9 cellular contexts compared by ENCODE assay signal in the genomic region with DNA sequence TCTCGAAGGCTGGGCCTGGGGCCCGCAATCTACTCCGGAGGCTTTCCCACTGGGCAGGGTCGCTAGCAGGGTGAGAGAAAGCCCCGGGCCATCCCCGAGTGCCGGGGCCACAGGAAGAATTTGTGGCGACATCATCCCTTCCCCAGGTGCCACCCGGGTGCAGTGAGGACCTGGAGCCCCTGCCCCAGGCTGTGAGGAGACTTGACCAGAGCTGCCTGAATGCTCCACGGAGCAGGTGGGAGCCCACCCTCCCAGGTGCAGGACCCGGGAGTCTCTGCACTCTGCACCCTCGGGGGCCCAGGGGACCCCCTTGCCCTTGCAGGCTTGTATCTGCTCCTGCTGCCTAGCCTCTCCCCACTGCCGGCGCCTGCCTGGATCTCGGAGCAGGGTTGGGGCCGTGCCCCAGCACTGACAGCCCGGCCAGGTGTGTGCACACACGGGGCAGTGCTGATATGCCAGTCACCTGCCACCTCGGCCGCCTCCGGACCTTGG.
DNase-seq lines count a peak whose midpoint lies in the region; ATAC-seq, FAIRE-seq and TF ChIP-seq lines count a peak whose summit lies in the region.
"Had no signal": no experiment of that assay in that cellular context is flagged by ENCODE, and none has a peak within 500 bp of the region (broad histone marks: within the 10 kb centered on the region; RNA-seq: fewer than 3 reads in every experiment).

No MANE protein-coding gene starts in this region.

- H4K8ac ChIP-seq in H1 (ENCODE audit: extremely low read depth, insufficient read depth, low read length), result peak overlapping the region; percentile 80; the same call in 1 of the 2 replicates

- H3K23me2 ChIP-seq in H1 (ENCODE audit: low read depth, low read length), result peaks cover 7% of the 10 kb centered on the region; the same call in 1 of the 2 replicates

- H2AFZ ChIP-seq in H1 (ENCODE audit: low read length), result peak overlapping the region; percentile 91; the same call in 1 of the 2 replicates
- peak overlapping the region; percentile 73 for H2AFZ ChIP-seq in parathyroid adenoma

- 0 out of 2 replicates have a peak overlapping the region, but pooled peaks have one; percentile 27 for H2BK12ac ChIP-seq in H1 (ENCODE audit: low read depth, low read length)

- H4K91ac ChIP-seq in H1 (replicated peaks; ENCODE audit: insufficient read length, low read length), result no peak overlapping the region

- peaks cover 0 to 6% (median 1%) of the 10 kb centered on the region in 4 experiments; a peak in 2 of 7 replicates for H3K4me1 ChIP-seq in H1 (replicated peaks in 1 of 4; ENCODE audit: control insufficient read depth in 3 of 4, insufficient read depth in 4 of 4, low read length in 3 of 4)
- H3K4me1 ChIP-seq in parathyroid adenoma, result no peaks in the 10 kb centered on the region

- H2AK5ac ChIP-seq in H1 (ENCODE audit: low read depth, low read length), result no peak overlapping the region

- DNase-seq in H1 (ENCODE audit: low read depth in 1 of 2, low spot score in 2 of 2) (peak in 1 of 2 experiments; percentile 58), NCI-H2227 treated with DMSO at 0.1 percent for 48 hours (lab: John Stamatoyannopoulos, UW) (no peak), T-cell (no peak), ureter (ENCODE audit: low spot score) (no peak), RWPE1 (ENCODE audit: low spot score) (no peak)

- POLR2A ChIA-PET in H1 (lab: Charles Lee; ENCODE audit: partially characterized antibody), result no interaction called here
- POLR2A ChIA-PET in T-cell (lab: Charles Lee), result no interaction called here
- POLR2A ChIA-PET in RWPE1 (lab: Yijun Ruan, JAX; ENCODE audit: low non-redundant PET), result no interaction called here

- H4K5ac ChIP-seq in H1 (ENCODE audit: insufficient read length, low read depth, low read length), result no peak overlapping the region

- peaks cover 0 to 7% (median 1%) of the 10 kb centered on the region in 3 donors for H3K9me3 Mint-ChIP-seq in T-cell
- H3K9me3 Mint-ChIP-seq: central memory CD8-positive, alpha-beta T cell had no signal

- H3K23ac ChIP-seq in H1 (ENCODE audit: insufficient read length), result no peak overlapping the region

- peaks cover 6 to 9% (median 6%) of the 10 kb centered on the region in 3 donors for H3K4me1 Mint-ChIP-seq in T-cell
- H3K4me1 Mint-ChIP-seq: central memory CD8-positive, alpha-beta T cell had no signal

- CTCF ChIA-PET in H1 (lab: Charles Lee; ENCODE audit: partially characterized antibody), result interaction anchor here (0.6 kb wide), 1 partner anchor 32 kb away, joined by 4 read pairs; no protein-coding TSS in a partner anchor
- CTCF ChIA-PET in T-cell (lab: Charles Lee), result no interaction called here
- CTCF ChIA-PET in RWPE1 (lab: Yijun Ruan, JAX), result no interaction called here

- H3K36me3 Mint-ChIP-seq in T-cell, result no peaks in the 10 kb centered on the region

- H3K4me3 ChIP-seq in H1 (ENCODE audit: extremely low read depth in 1 of 4, insufficient read depth in 2 of 4, low read depth in 3 of 4, low read length in 4 of 4), result peak overlapping the region; percentile 37 to 73 (median 50)
- H3K4me3 ChIP-seq in parathyroid adenoma (ENCODE audit: low read depth, low read length), result no peak overlapping the region

- H3K79me1 ChIP-seq in H1 (ENCODE audit: low read depth, low read length), result no peaks in the 10 kb centered on the region

- no peak overlapping the region for H3K27ac ChIP-seq in H1 (ENCODE audit: low read depth, low read length)
- no peak overlapping the region for H3K27ac ChIP-seq in parathyroid adenoma
- H3K27ac ChIP-seq in RWPE1, result no peak overlapping the region

- 55% methylated on average over 21 of the region's 21 CpGs; no CpG with 5 or more reads in 1 of the 2 experiments for WGBS in H1 (ENCODE audit: extremely low coverage in 1 of 2, insufficient coverage in 1 of 2, insufficient read length in 1 of 2, insufficient replicate concordance in 2 of 2, low coverage in 1 of 2, low lambda C conversion rate in 2 of 2, missing lambda C conversion rate in 1 of 2), 2 experiments

- H3K4me2 ChIP-seq in H1 (ENCODE audit: insufficient read depth in 1 of 2, low read depth in 2 of 2, low read length in 2 of 2) (peak overlapping the region; percentile 53 to 85), parathyroid adenoma (ENCODE audit: low read length) (peak overlapping the region; percentile 83)

- H3K79me2 ChIP-seq in H1 (ENCODE audit: control insufficient read depth in 1 of 2, insufficient read depth in 2 of 2, low read length in 2 of 2) (no peaks in the 10 kb centered on the region), parathyroid adenoma (no peaks in the 10 kb centered on the region)

- ATAC-seq in GM18498 (IDR thresholded peaks at IDR 0.05; ENCODE audit: unreplicated experiment), result peak; percentile 5
- peak; percentile 7 for ATAC-seq in HG03354 (IDR thresholded peaks at IDR 0.05; ENCODE audit: poor library complexity, severe bottlenecking, unreplicated experiment)
- ATAC-seq in T-cell (replicated peaks in 1 of 4), result no peak

- H3K9ac ChIP-seq in H1 (replicated peaks in 1 of 4; ENCODE audit: extremely low read depth in 1 of 4, low read depth in 3 of 4, low read length in 3 of 4) (no peak overlapping the region; a peak in 1 of 7 replicates), parathyroid adenoma (no peak overlapping the region)

- H4K20me1 ChIP-seq in H1 (replicated peaks in 1 of 2; ENCODE audit: control insufficient read depth in 1 of 2, insufficient read depth in 2 of 2, low read length in 2 of 2), result no peaks in the 10 kb centered on the region

- no peak for TF ChIP-seq RAD21 in H1 (IDR thresholded peaks at IDR 0.05 in 1 of 2, conservative IDR thresholded peaks at IDR 0.05 in 1 of 2; ENCODE audit: low read depth in 2 of 2, low read length in 2 of 2)

- H3K56ac ChIP-seq in H1 (replicated peaks; ENCODE audit: insufficient read length, low read depth, low read length), result no peak overlapping the region

- TF ChIP-seq CTCF in H1 (IDR thresholded peaks at IDR 0.05; ENCODE audit: control extremely low read depth in 1 of 3, insufficient read depth in 1 of 3, low read depth in 1 of 3, low read length in 3 of 3) (no peak), parathyroid adenoma (IDR thresholded peaks at IDR 0.05) (no peak), RWPE1 (conservative IDR thresholded peaks at IDR 0.05; ENCODE audit: low read depth) (no peak)

- no peak overlapping the region for H2BK20ac ChIP-seq in H1 (ENCODE audit: low read length)

- H3K27me3 Mint-ChIP-seq in T-cell, result peaks cover 60 to 65% of the 10 kb centered on the region in 2 donors

- no peak overlapping the region for H3K14ac ChIP-seq in H1 (ENCODE audit: insufficient read length)

- H3K27ac Mint-ChIP-seq in T-cell, result no peak overlapping the region

- H3K27me3 ChIP-seq in H1 (replicated peaks in 1 of 4; ENCODE audit: control insufficient read depth in 3 of 4, extremely low read depth in 1 of 4, insufficient read depth in 3 of 4, low read length in 3 of 4) (peaks cover 0 to 12% (median 6%) of the 10 kb centered on the region in 4 experiments; a peak in 4 of 7 replicates), parathyroid adenoma (ENCODE audit: control insufficient read depth, insufficient read depth, low read length) (no peaks in the 10 kb centered on the region)

- no peaks in the 10 kb centered on the region for H3K9me3 ChIP-seq in H1 (ENCODE audit: insufficient read depth in 2 of 2, low read depth in 1 of 2, low read length in 1 of 2)
- no peaks in the 10 kb centered on the region for H3K9me3 ChIP-seq in parathyroid adenoma (ENCODE audit: control insufficient read depth, low read length)

- no peak for TF ChIP-seq POLR2A in H1 (IDR thresholded peaks at IDR 0.05; ENCODE audit: control extremely low read depth in 1 of 2, low read depth in 2 of 2, low read length in 2 of 2)

- peak overlapping the region in 1 of 3 donors; percentile 51 for H3K4me3 Mint-ChIP-seq in T-cell

- H2BK120ac ChIP-seq in H1 (replicated peaks; ENCODE audit: low read depth, low read length), result no peak overlapping the region

- H3K36me3 ChIP-seq in H1 (ENCODE audit: control insufficient read depth in 2 of 4, insufficient read depth in 4 of 4, low read length in 3 of 4) (no peaks in the 10 kb centered on the region), parathyroid adenoma (ENCODE audit: control insufficient read depth, insufficient read depth, low read length) (no peaks in the 10 kb centered on the region)

- no peak for TF ChIP-seq EP300 in H1 (IDR thresholded peaks at IDR 0.05; ENCODE audit: borderline replicate concordance in 1 of 2, low read depth in 2 of 2, low read length in 2 of 2)

- no peak for FAIRE-seq in H1 (lab: Jason Lieb, UNC)

- no peak overlapping the region; the same call in 1 of the 2 replicates for H3K18ac ChIP-seq in H1 (ENCODE audit: extremely low read depth, low read length)

- no peak overlapping the region for H3K4ac ChIP-seq in H1 (replicated peaks; ENCODE audit: insufficient read length, low read depth, low read length)

- H2BK5ac ChIP-seq in H1 (ENCODE audit: low read depth, low read length), result no peak overlapping the region

- H2BK15ac ChIP-seq in H1 (ENCODE audit: low read length), result no peak overlapping the region

TF ChIP-seq in H1, 55 proteins besides CTCF, POLR2A, EP300 and RAD21:
- no peak for TF ChIP-seq MAFK (IDR thresholded peaks at IDR 0.05; ENCODE audit: low read depth, low read length)
- TF ChIP-seq ATF2 (IDR thresholded peaks at IDR 0.05; ENCODE audit: low read length), result no peak
- peak; percentile 32 for TF ChIP-seq EZH2 (IDR thresholded peaks at IDR 0.05; ENCODE audit: low read depth, low read length, severe bottlenecking)
- TF ChIP-seq ASH2L (IDR thresholded peaks at IDR 0.05; ENCODE audit: low read length), result peak; percentile 28
- no peak for TF ChIP-seq RXRA (IDR thresholded peaks at IDR 0.05; ENCODE audit: insufficient read depth, low read depth, low read length)
- no peak for TF ChIP-seq CTBP2 (IDR thresholded peaks at IDR 0.05; ENCODE audit: borderline replicate concordance, insufficient read depth, insufficient read length, low read length)
- TF ChIP-seq JUN (IDR thresholded peaks at IDR 0.05; ENCODE audit: low read depth, low read length), result no peak

Comparison
In these comparisons a context has a peak if more than half of its experiments do, and no peak if none do; other contexts are left out.
1. ATAC-seq: peak in GM18498 (single experiment) and HG03354 (single experiment); none in T-cell (0 of 4).